Comparison of ENCODE assay signal across 21 cellular contexts in genomic region chr3:114508976-114509375, GRCh38.
DNase-seq lines count a peak whose midpoint lies in the region; ATAC-seq and TF ChIP-seq lines count a peak whose summit lies in the region.
"Had no signal": no experiment of that assay in that cellular context is flagged by ENCODE, and none has a peak within 500 bp of the region (broad histone marks: within the 10 kb centered on the region; RNA-seq: fewer than 3 reads in every experiment).

No MANE protein-coding gene starts in this region.

- H3K4me2 ChIP-seq in GM23338 = no peak overlapping the region
- no peak overlapping the region for H3K4me2 ChIP-seq in mesendoderm (ENCODE audit: low read length)

- H3K4me1 ChIP-seq in GM23338 (ENCODE audit: insufficient read depth) (peaks cover 6% of the 10 kb centered on the region; the same call in 1 of the 2 replicates), mesendoderm (ENCODE audit: control insufficient read depth, low read depth, low read length) (peaks cover 5% of the 10 kb centered on the region), subcutaneous abdominal adipose tissue (ENCODE audit: control insufficient read depth in 5 of 5, insufficient read depth in 5 of 5, low read length in 5 of 5) (peaks cover 0 to 17% (median 4%) of the 10 kb centered on the region in 5 donors)
- H3K4me1 ChIP-seq: BE2C, Peyer's patch had no signal

- H3K9me3 Mint-ChIP-seq in GM23338 = no peaks in the 10 kb centered on the region
- H3K9me3 Mint-ChIP-seq in activated naive CD4-positive, alpha-beta T cell treated with anti-CD3 and anti-CD28 coated beads, Interleukin-2, amount 50 U/mL, for 72 hours = peaks cover 0 to 4% of the 10 kb centered on the region in 2 donors
- H3K9me3 Mint-ChIP-seq: CD4-positive, alpha-beta T cell; H9; IgD-negative memory B cell had no signal

- H3K4me1 Mint-ChIP-seq in GM23338 = peaks cover 23% of the 10 kb centered on the region

- H3K56ac ChIP-seq in mesendoderm (ENCODE audit: low read length) = no peak overlapping the region

- H3K23ac ChIP-seq in mesendoderm (ENCODE audit: low read length) = no peak overlapping the region

- no peaks in the 10 kb centered on the region for H4K20me1 ChIP-seq in GM23338 (replicated peaks; ENCODE audit: insufficient read depth)

- H3K4me3 ChIP-seq in GM23338 (no peak overlapping the region), mesendoderm (ENCODE audit: low read length) (no peak overlapping the region), subcutaneous abdominal adipose tissue (ENCODE audit: low read depth in 1 of 5, low read length in 5 of 5) (no peak overlapping the region)
- H3K4me3 ChIP-seq: MG63, Peyer's patch had no signal

- H4K5ac ChIP-seq in mesendoderm (ENCODE audit: low read length) = no peak overlapping the region

- no peak for TF ChIP-seq CTCF in GM23338 (conservative IDR thresholded peaks at IDR 0.05; ENCODE audit: low read depth in 2 of 2)

- no peak overlapping the region for H3K18ac ChIP-seq in mesendoderm (ENCODE audit: low read length)

- no peak overlapping the region for H4K8ac ChIP-seq in mesendoderm (ENCODE audit: low read depth, low read length)

- no CpG with 5 or more reads among the region's 1 CpG for WGBS in mesendoderm (ENCODE audit: extremely low coverage, insufficient coverage, low lambda C conversion rate)

- DNase-seq in GM23338 (ENCODE audit: low spot score) = peak; percentile 18
- DNase-seq in astrocyte of the hippocampus (ENCODE audit: low read depth, low spot score) = peak; percentile 37
- DNase-seq in mesendoderm = peak; percentile 62
- DNase-seq in DMS153 (lab: John Stamatoyannopoulos, UW) = no peak
- DNase-seq in activated naive CD4-positive, alpha-beta T cell treated with anti-CD3 and anti-CD28 coated beads, Interleukin-2, amount 50 U/mL, for 72 hours (ENCODE audit: low spot score in 2 of 2) = no peak
- no peak for DNase-seq in DMS79 (lab: John Stamatoyannopoulos, UW)
- DNase-seq: BE2C; CD4-positive, alpha-beta T cell; H9; Karpas-422; MG63; NCI-H1048; NCI-H146; NCI-H2081; NCI-H510A; NCI-H748 treated with DMSO at 0.1 percent for 48 hours; NK-92 treated with Interleukin-12 subunit alpha and Interleukin-12 subunit beta, amount 100 ng/mL, for 24 hours; Peyer's patch had no signal

- no peak overlapping the region for H2AFZ ChIP-seq in GM23338

- H3K4me3 Mint-ChIP-seq in GM23338 = no peak overlapping the region
- H3K4me3 Mint-ChIP-seq: CD4-positive, alpha-beta T cell; H9 had no signal

- peak; percentile 50 for ATAC-seq in GM23338
- no peak for ATAC-seq in activated naive CD4-positive, alpha-beta T cell treated with anti-CD3 and anti-CD28 coated beads, Interleukin-2, amount 50 U/mL, for 72 hours

- H2BK15ac ChIP-seq in mesendoderm (replicated peaks; ENCODE audit: low read depth) = no peak overlapping the region

- H3K27ac ChIP-seq in GM23338 (ENCODE audit: low read depth) (no peak overlapping the region), mesendoderm (ENCODE audit: low read depth, low read length) (no peak overlapping the region), subcutaneous abdominal adipose tissue (ENCODE audit: low read depth, low read length) (peak overlapping the region; percentile 43)
- H3K27ac ChIP-seq: HL-60, Peyer's patch had no signal

- no peak overlapping the region for H3K9ac ChIP-seq in mesendoderm (ENCODE audit: low read length)
- no peak overlapping the region for H3K9ac ChIP-seq in subcutaneous abdominal adipose tissue (ENCODE audit: low read length in 5 of 5)

- H3K36me3 Mint-ChIP-seq in GM23338 (ENCODE audit: low read depth) = no peaks in the 10 kb centered on the region
- H3K36me3 Mint-ChIP-seq in activated naive CD4-positive, alpha-beta T cell treated with anti-CD3 and anti-CD28 coated beads, Interleukin-2, amount 50 U/mL, for 72 hours = no peaks in the 10 kb centered on the region

- no peak overlapping the region for H3K27ac Mint-ChIP-seq in GM23338
- no peak overlapping the region for H3K27ac Mint-ChIP-seq in activated naive CD4-positive, alpha-beta T cell treated with anti-CD3 and anti-CD28 coated beads, Interleukin-2, amount 50 U/mL, for 72 hours
- H3K27ac Mint-ChIP-seq: CD4-positive, alpha-beta T cell; H9; IgD-negative memory B cell had no signal

- H2BK120ac ChIP-seq in mesendoderm (ENCODE audit: low read depth, low read length) = no peak overlapping the region

- H2BK5ac ChIP-seq in mesendoderm (ENCODE audit: low read length) = no peak overlapping the region

- H3K27me3 ChIP-seq in GM23338 (ENCODE audit: insufficient read depth) = no peaks in the 10 kb centered on the region
- no peaks in the 10 kb centered on the region for H3K27me3 ChIP-seq in mesendoderm (ENCODE audit: insufficient read depth, low read length, poor library complexity)
- H3K27me3 ChIP-seq in subcutaneous abdominal adipose tissue (ENCODE audit: control insufficient read depth in 5 of 5, insufficient read depth in 4 of 5, low read length in 5 of 5) = no peaks in the 10 kb centered on the region
- H3K27me3 ChIP-seq: BE2C, MG63, Peyer's patch had no signal

- H3K79me2 ChIP-seq in GM23338 (replicated peaks; ENCODE audit: insufficient read depth) (no peaks in the 10 kb centered on the region), mesendoderm (ENCODE audit: control insufficient read depth, insufficient read depth, low read length) (no peaks in the 10 kb centered on the region)

- H3K9me3 ChIP-seq in subcutaneous abdominal adipose tissue (ENCODE audit: control insufficient read depth in 5 of 5, low read length in 5 of 5) = no peaks in the 10 kb centered on the region
- H3K9me3 ChIP-seq: BE2C, Peyer's patch had no signal

- no peaks in the 10 kb centered on the region for H3K9me2 ChIP-seq in GM23338 (ENCODE audit: insufficient read depth)

- no peaks in the 10 kb centered on the region for H3K27me3 Mint-ChIP-seq in GM23338 (ENCODE audit: insufficient read depth, low read depth, poor library complexity)
- H3K27me3 Mint-ChIP-seq: CD4-positive, alpha-beta T cell; IgD-negative memory B cell had no signal

- no peaks in the 10 kb centered on the region for H3K79me1 ChIP-seq in mesendoderm (ENCODE audit: low read length)

- no peak overlapping the region for H2AK5ac ChIP-seq in mesendoderm (ENCODE audit: low read length)

- no peaks in the 10 kb centered on the region for H3F3A ChIP-seq in GM23338 (replicated peaks; ENCODE audit: low read depth)

- no peaks in the 10 kb centered on the region for H3K36me3 ChIP-seq in GM23338 (ENCODE audit: insufficient read depth)
- no peaks in the 10 kb centered on the region for H3K36me3 ChIP-seq in mesendoderm (ENCODE audit: control insufficient read depth, insufficient read depth, low read length)
- H3K36me3 ChIP-seq in subcutaneous abdominal adipose tissue (ENCODE audit: control insufficient read depth in 5 of 5, insufficient read depth in 5 of 5, low read length in 5 of 5) = peaks cover 0 to 3% (median 0%) of the 10 kb centered on the region in 5 donors
- H3K36me3 ChIP-seq: BE2C, MG63, Peyer's patch had no signal

- no peak overlapping the region for H3K4ac ChIP-seq in mesendoderm (ENCODE audit: low read depth, low read length)

TF ChIP-seq in GM23338, 12 proteins besides CTCF, POLR2A, EP300 and RAD21 (continues in another document):
- TF ChIP-seq REST (IDR thresholded peaks at IDR 0.05; ENCODE audit: unreplicated experiment) = no peak

Comparison
In these comparisons a context has a peak if more than half of its experiments do, and no peak if none do; other contexts are left out.
1. DNase-seq: peak in GM23338 (single experiment), astrocyte of the hippocampus (single experiment) and mesendoderm (single experiment); none in DMS153 (single experiment), activated naive CD4-positive, alpha-beta T cell treated with anti-CD3 and anti-CD28 coated beads, Interleukin-2, amount 50 U/mL, for 72 hours (0 of 2) and DMS79 (single experiment).